In genomic region chr16:17529982-17530760, GRCh38 we compare ENCODE assay signal across 10 cellular contexts. TPM values are rescaled to one million over a fixed set of nuclear protein-coding genes. Genes with fewer than 3 reads are reported as not detected.
A peak's percentile ranks its signal among the peaks of the same experiment; 100 is the strongest.
DNase-seq lines count a peak whose midpoint lies in the region; ATAC-seq and TF ChIP-seq lines count a peak whose summit lies in the region.
"Had no signal": no experiment of that assay in that cellular context is flagged by ENCODE, and none has a peak within 500 bp of the region (broad histone marks: within the 10 kb centered on the region; RNA-seq: fewer than 3 reads in every experiment).

No MANE protein-coding gene starts in this region.

- H3K4me3 ChIP-seq in osteoblast (ENCODE audit: insufficient read depth, low read length) (peak overlapping the region; percentile 11), uterus (no peak overlapping the region)

- intact Hi-C loops in uterus (cut with DNase I; ENCODE audit: low total_unique reads) = no loop called here

- H3K4me1 ChIP-seq in osteoblast (ENCODE audit: insufficient read depth, low read length) (no peaks in the 10 kb centered on the region), uterus (no peaks in the 10 kb centered on the region)

- H3K36me3 ChIP-seq in osteoblast (ENCODE audit: insufficient read depth, low read length) = no peaks in the 10 kb centered on the region
- H3K36me3 ChIP-seq in uterus = no peaks in the 10 kb centered on the region

- no peak for TF ChIP-seq CTCF in osteoblast (IDR thresholded peaks at IDR 0.05; ENCODE audit: extremely low read depth, low read depth, low read length)
- TF ChIP-seq CTCF in uterus (IDR thresholded peaks at IDR 0.05) = no peak

- no peaks in the 10 kb centered on the region for H3K9me3 ChIP-seq in osteoblast (ENCODE audit: low read depth, low read length)
- H3K9me3 ChIP-seq in uterus = no peaks in the 10 kb centered on the region

- H4K20me1 ChIP-seq in osteoblast (ENCODE audit: insufficient read depth, low read length) = no peaks in the 10 kb centered on the region

- H3K79me2 ChIP-seq in osteoblast (ENCODE audit: insufficient read depth, low read length) = no peaks in the 10 kb centered on the region

- H3K4me2 ChIP-seq in osteoblast (ENCODE audit: insufficient read depth, low read length) = no peak overlapping the region

- no peak overlapping the region for H2AFZ ChIP-seq in osteoblast (ENCODE audit: low read length)

- H3K27me3 ChIP-seq in osteoblast (ENCODE audit: insufficient read depth, low read length) = peaks cover 16% of the 10 kb centered on the region
- H3K27me3 ChIP-seq in uterus = no peaks in the 10 kb centered on the region

- ATAC-seq in GM18909 (IDR thresholded peaks at IDR 0.05; ENCODE audit: poor library complexity, unreplicated experiment) = peak; percentile 46
- peak; percentile 67 for ATAC-seq in HG02885 (IDR thresholded peaks at IDR 0.05; ENCODE audit: poor library complexity, unreplicated experiment)
- ATAC-seq: PC-3 had no signal

- no peak overlapping the region for H3K27ac ChIP-seq in osteoblast (ENCODE audit: low read depth, low read length)
- H3K27ac ChIP-seq in uterus = no peak overlapping the region

- peak; percentile 19 for DNase-seq in activated CD4-positive, alpha-beta T cell treated with anti-CD3 and anti-CD28 coated beads for 48 hours
- DNase-seq in osteoblast (ENCODE audit: insufficient read length, low spot score, missing footprints) = no peak
- DNase-seq in NCI-H2196 treated with DMSO at 0.1 percent for 48 hours (lab: John Stamatoyannopoulos, UW; ENCODE audit: unreplicated experiment) = no peak
- DNase-seq in NCI-H446 (lab: John Stamatoyannopoulos, UW) = no peak
- no peak for DNase-seq in NCI-H2081 treated with DMSO at 0.1 percent for 48 hours (lab: John Stamatoyannopoulos, UW)
- DNase-seq in uterus = no peak
- DNase-seq: cerebellar nuclear complex, PC-3 had no signal

- no peak for TF ChIP-seq POLR2A in uterus (IDR thresholded peaks at IDR 0.05)

RNA-seq across cellular contexts. Expression of gene XYLT1, which starts 59.4 kb away (rescaled TPM):
- 43.4 and 46.6 TPM in 2 replicates for total RNA-seq in osteoblast
- 10 to 100 TPM in 2 of 4 donors, 1 to 10 TPM in 2; 1.5 to 42.2 (median 15.7) TPM for total RNA-seq in uterus
- total RNA-seq: PC-3 had no signal
